In genomic region chr10:96448021-96448457, GRCh38 we compare ENCODE assay signal across 17 cellular contexts.
DNase-seq lines count a peak whose midpoint lies in the region; ATAC-seq and TF ChIP-seq lines count a peak whose summit lies in the region.
"Had no signal": no experiment of that assay in that cellular context is flagged by ENCODE, and none has a peak within 500 bp of the region (broad histone marks: within the 10 kb centered on the region; RNA-seq: fewer than 3 reads in every experiment).

No MANE protein-coding gene starts in this region.

- H3K9me3 ChIP-seq in psoas muscle = no peaks in the 10 kb centered on the region

- ATAC-seq in psoas muscle = peak; percentile 78 to 91 (median 88)
- ATAC-seq: CD8-positive, alpha-beta T cell; T-helper 17 cell had no signal

- peaks cover 9% of the 10 kb centered on the region for H3K4me1 ChIP-seq in psoas muscle

- TF ChIP-seq CTCF in GM13977 (IDR thresholded peaks at IDR 0.05; ENCODE audit: extremely low read depth, insufficient read depth, missing control alignments) (no peak), cardiac fibroblast (IDR thresholded peaks at IDR 0.05; ENCODE audit: low read depth, low read length) (no peak), psoas muscle (IDR thresholded peaks at IDR 0.05) (no peak), coronary artery (IDR thresholded peaks at IDR 0.05) (no peak)

- H3K36me3 ChIP-seq in H7 (replicated peaks; ENCODE audit: control insufficient read depth, insufficient read depth, low read length) (no peaks in the 10 kb centered on the region), psoas muscle (ENCODE audit: insufficient read depth in 1 of 2, low read depth in 1 of 2) (no peaks in the 10 kb centered on the region)

- H3K27me3 ChIP-seq in H7 (ENCODE audit: control insufficient read depth, insufficient read depth, low read length) (no peaks in the 10 kb centered on the region), psoas muscle (ENCODE audit: insufficient read depth in 3 of 3, low read length in 2 of 3) (no peaks in the 10 kb centered on the region)

- H3K4me3 ChIP-seq in H7 (ENCODE audit: insufficient read depth, low read depth, low read length) (no peak overlapping the region), cardiac fibroblast (replicated peaks in 1 of 2; ENCODE audit: low read depth in 2 of 2, low read length in 2 of 2) (no peak overlapping the region), psoas muscle (no peak overlapping the region), coronary artery (no peak overlapping the region)

- intact Hi-C loops in psoas muscle (cut with DNase I) = no loop called here

- POLR2A ChIA-PET in HEK293T (lab: Yijun Ruan, JAX) = no interaction called here

- DNase-seq in GM13977 (ENCODE audit: low spot score) (peak; percentile 54), H7 (peak; percentile 50), cardiac fibroblast (ENCODE audit: low read depth in 2 of 2) (peak; percentile 5 to 13), psoas muscle (peak; percentile 76 to 90), AG20443 (ENCODE audit: low spot score) (no peak), HEK293T (ENCODE audit: extremely low spot score) (no peak), NCI-H510A (lab: John Stamatoyannopoulos, UW) (no peak), coronary artery (ENCODE audit: low spot score) (no peak)
- DNase-seq: activated CD4-positive, alpha-beta T cell treated with anti-CD3 and anti-CD28 coated beads, Interleukin-2, amount 50 U/mL, for 4 hours; activated gamma-delta T cell; CD8-positive, alpha-beta T cell; IMR-90; kidney glomerular epithelial cell; NCI-H1694; stimulated activated CD4-positive, alpha-beta T cell treated with anti-CD3 and anti-CD28 coated beads, Interleukin-2, amount 100 ng/mL, for 24 hours; stimulated activated naive CD4-positive, alpha-beta T cell treated with Interleukin-2 at 50 U/mL for 16 hours; T-helper 17 cell had no signal

- CTCF ChIA-PET in HEK293T (lab: Yijun Ruan, JAX) = interaction anchor here (1.1 kb wide), 1 partner anchor 73 kb away, joined by 3 read pairs; no protein-coding TSS in a partner anchor

- WGBS in psoas muscle, 3 donors = 1 to 8% (median 5%) methylated on average over 15 of the region's 15 CpGs

- in situ Hi-C loops in GM13977 (cut with MboI; ENCODE audit: low pct_unique_long_range_greater_than_20kb, low sequenced_read_pairs, unreplicated experiment) = no loop called here

- H3K27ac ChIP-seq in psoas muscle (no peak overlapping the region), coronary artery (no peak overlapping the region)

TF ChIP-seq in HEK293T, 16 proteins besides CTCF, POLR2A, EP300 and RAD21:
- no peak for TF ChIP-seq SUZ12 (IDR thresholded peaks at IDR 0.05)
- TF ChIP-seq CTBP1 (IDR thresholded peaks at IDR 0.05; ENCODE audit: borderline replicate concordance) = no peak
- TF ChIP-seq SP1 (IDR thresholded peaks at IDR 0.05) = no peak
- no peak for TF ChIP-seq NFRKB (IDR thresholded peaks at IDR 0.05)
- TF ChIP-seq TARDBP (IDR thresholded peaks at IDR 0.05) = no peak
- TF ChIP-seq FOXA1 (IDR thresholded peaks at IDR 0.05) = no peak
- no peak for TF ChIP-seq PKNOX1 (IDR thresholded peaks at IDR 0.05)
- no peak for TF ChIP-seq L3MBTL2 (conservative IDR thresholded peaks at IDR 0.05)
- TF ChIP-seq ZNF384 (IDR thresholded peaks at IDR 0.05) = no peak
- no peak for TF ChIP-seq FOXM1 (IDR thresholded peaks at IDR 0.05; ENCODE audit: borderline replicate concordance)
- no peak for TF ChIP-seq LEF1 (IDR thresholded peaks at IDR 0.05; ENCODE audit: borderline replicate concordance)
- TF ChIP-seq HDGF (IDR thresholded peaks at IDR 0.05; ENCODE audit: borderline replicate concordance) = no peak
- TF ChIP-seq ELF4 (IDR thresholded peaks at IDR 0.05) = no peak
- no peak for TF ChIP-seq ARNT (IDR thresholded peaks at IDR 0.05)
- no peak for TF ChIP-seq BHLHE40 (IDR thresholded peaks at IDR 0.05; ENCODE audit: borderline replicate concordance)
- no peak for TF ChIP-seq FOXK2 (IDR thresholded peaks at IDR 0.05)

Comparison
In these comparisons a context has a peak if more than half of its experiments do, and no peak if none do; other contexts are left out.
1. DNase-seq: peak in GM13977 (single experiment), H7 (single experiment), cardiac fibroblast (2 of 2) and psoas muscle (2 of 2); none in AG20443 (single experiment), HEK293T (single experiment), NCI-H510A (single experiment) and coronary artery (single experiment).